1 cellular context compared by ENCODE assay signal in genomic region chr2:55839182-55839819, GRCh38.
TF ChIP-seq lines count a peak whose summit lies in the region.

No MANE protein-coding gene starts in this region.

TF ChIP-seq in HepG2, 621 proteins besides CTCF, POLR2A, EP300 and RAD21 (continued from another document and continues in another):
- TF ChIP-seq ZUFSP (CRISPR knock-in tag; IDR thresholded peaks at IDR 0.05; ENCODE audit: borderline replicate concordance) (no peak), ZNF746 (CRISPR knock-in tag; IDR thresholded peaks at IDR 0.05) (no peak), ZNF501 (CRISPR knock-in tag; IDR thresholded peaks at IDR 0.05) (no peak), MTF1 (CRISPR knock-in tag; IDR thresholded peaks at IDR 0.05) (no peak), ELF4 (CRISPR knock-in tag; IDR thresholded peaks at IDR 0.05; ENCODE audit: borderline replicate concordance) (no peak), POGK (CRISPR knock-in tag; conservative IDR thresholded peaks at IDR 0.05) (no peak), ESRRA (CRISPR knock-in tag; IDR thresholded peaks at IDR 0.05; ENCODE audit: low read depth) (no peak), KDM5A (IDR thresholded peaks at IDR 0.05; ENCODE audit: borderline replicate concordance, low read length) (no peak), ZEB1 (IDR thresholded peaks at IDR 0.05; ENCODE audit: insufficient replicate concordance, low read depth) (no peak), MTA3 (CRISPR knock-in tag; IDR thresholded peaks at IDR 0.05) (no peak), SRSF9 (IDR thresholded peaks at IDR 0.05; ENCODE audit: borderline replicate concordance, insufficient read depth, low read depth, low read length, poor library complexity, severe bottlenecking) (no peak), ZNF10 (CRISPR knock-in tag; IDR thresholded peaks at IDR 0.05; ENCODE audit: borderline replicate concordance, low read depth) (no peak), AHR (CRISPR knock-in tag; IDR thresholded peaks at IDR 0.05) (no peak), CSRNP1 (CRISPR knock-in tag; IDR thresholded peaks at IDR 0.05) (no peak), MYPOP (CRISPR knock-in tag; IDR thresholded peaks at IDR 0.05) (peak; percentile 52; the same call in 1 of the 2 replicates), RARG (CRISPR knock-in tag; IDR thresholded peaks at IDR 0.05; ENCODE audit: low read depth) (no peak), ZNF792 (CRISPR knock-in tag; IDR thresholded peaks at IDR 0.05) (peak; percentile 68; the same call in 1 of the 2 replicates), ZBTB3 (CRISPR knock-in tag; IDR thresholded peaks at IDR 0.05; ENCODE audit: borderline replicate concordance, low read depth) (no peak), BORCS8-MEF2B (CRISPR knock-in tag; IDR thresholded peaks at IDR 0.05) (no peak), RBM39 (IDR thresholded peaks at IDR 0.05; ENCODE audit: low read depth, low read length, poor library complexity, severe bottlenecking) (no peak), TRIM22 (IDR thresholded peaks at IDR 0.05) (no peak), ZNF337 (CRISPR knock-in tag; IDR thresholded peaks at IDR 0.05; ENCODE audit: borderline replicate concordance, low read depth) (no peak), ZBTB10 (CRISPR knock-in tag; IDR thresholded peaks at IDR 0.05; ENCODE audit: borderline replicate concordance) (no peak; the same call in 1 of the 2 replicates), KDM3A (CRISPR knock-in tag; IDR thresholded peaks at IDR 0.05; ENCODE audit: low read depth) (peak; percentile 81), RNF219 (CRISPR knock-in tag; IDR thresholded peaks at IDR 0.05) (no peak), PCBP1 (IDR thresholded peaks at IDR 0.05; ENCODE audit: borderline replicate concordance, low read depth, low read length) (no peak), MED1 (CRISPR knock-in tag; IDR thresholded peaks at IDR 0.05) (peak; percentile 56; the same call in 1 of the 2 replicates), TEAD3 (CRISPR knock-in tag; optimal IDR thresholded peaks at IDR 0.05; ENCODE audit: borderline replicate concordance) (peak; percentile 99), EEA1 (CRISPR knock-in tag; IDR thresholded peaks at IDR 0.05; ENCODE audit: borderline replicate concordance) (no peak), PBX3 (CRISPR knock-in tag; IDR thresholded peaks at IDR 0.05; ENCODE audit: borderline replicate concordance) (no peak), ZNF615 (CRISPR knock-in tag; IDR thresholded peaks at IDR 0.05; ENCODE audit: borderline replicate concordance) (0 out of 2 replicates have a peak, but pooled peaks have one; percentile 23), ZBTB33 (CRISPR knock-in tag; IDR thresholded peaks at IDR 0.05) (no peak), ZNF891 (CRISPR knock-in tag; IDR thresholded peaks at IDR 0.05) (no peak), HMGXB3 (CRISPR knock-in tag; IDR thresholded peaks at IDR 0.05; ENCODE audit: borderline replicate concordance) (peak; percentile 88), PHF20 (CRISPR knock-in tag; IDR thresholded peaks at IDR 0.05) (no peak), ZNF772 (CRISPR knock-in tag; IDR thresholded peaks at IDR 0.05) (peak; percentile 62; the same call in 1 of the 2 replicates), NFIB (CRISPR knock-in tag; IDR thresholded peaks at IDR 0.05; ENCODE audit: borderline replicate concordance) (no peak), EHMT2 (IDR thresholded peaks at IDR 0.05; ENCODE audit: borderline replicate concordance, low read depth, low read length) (peak; percentile 73; the same call in 1 of the 2 replicates), ELF1 (CRISPR knock-in tag; IDR thresholded peaks at IDR 0.05) (no peak)
